Comparison of ENCODE assay signal across 15 cellular contexts in the genomic region with DNA sequence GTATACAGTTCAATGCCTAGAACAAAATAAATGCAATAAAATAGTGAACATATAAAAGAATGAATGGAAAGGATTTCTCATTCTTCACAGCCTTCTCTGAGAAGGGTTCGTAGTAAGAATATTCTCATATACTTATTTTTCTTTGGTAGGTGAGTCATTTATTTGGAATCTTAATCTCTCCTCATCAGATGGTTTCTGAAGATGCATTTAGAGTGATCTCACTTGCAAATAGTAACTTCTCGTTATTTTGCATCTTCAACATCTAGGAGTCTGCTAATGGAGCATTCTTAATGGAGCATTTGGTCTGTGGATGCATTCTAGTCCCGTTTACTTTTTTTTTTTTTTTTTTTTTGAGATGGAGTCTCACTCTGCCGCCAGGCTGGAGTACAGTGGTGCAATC. TPM values are rescaled to one million over a fixed set of nuclear protein-coding genes. Genes with fewer than 3 reads are reported as not detected.
A peak's percentile ranks its signal among the peaks of the same experiment; 100 is the strongest.
DNase-seq lines count a peak whose midpoint lies in the region; ATAC-seq and TF ChIP-seq lines count a peak whose summit lies in the region.
"Had no signal": no experiment of that assay in that cellular context is flagged by ENCODE, and none has a peak within 500 bp of the region (broad histone marks: within the 10 kb centered on the region; RNA-seq: fewer than 3 reads in every experiment).

No MANE protein-coding gene starts in this region.

- ATAC-seq in HG02884 (IDR thresholded peaks at IDR 0.05; ENCODE audit: unreplicated experiment): no peak
- ATAC-seq in GM18873 (IDR thresholded peaks at IDR 0.05; ENCODE audit: low FRiP score, unreplicated experiment): no peak
- ATAC-seq: gastroesophageal sphincter, left colon, T-helper 17 cell had no signal

- peaks cover 8 to 15% of the 10 kb centered on the region in 2 experiments; a peak in 3 of 4 replicates for H3K4me1 ChIP-seq in SK-N-SH (ENCODE audit: control insufficient read depth in 1 of 2, insufficient read depth in 2 of 2, low read depth in 1 of 2, low read length in 1 of 2)

- no peaks in the 10 kb centered on the region for H3K27me3 ChIP-seq in SK-N-SH (ENCODE audit: insufficient read depth)
- H3K27me3 ChIP-seq: gastroesophageal sphincter had no signal

- peaks cover 23 to 37% of the 10 kb centered on the region in 2 experiments for H3K36me3 ChIP-seq in SK-N-SH (replicated peaks in 1 of 2; ENCODE audit: control insufficient read depth in 1 of 2, insufficient read depth in 2 of 2, low read length in 1 of 2)

- H3F3A ChIP-seq in SK-N-SH (replicated peaks; ENCODE audit: insufficient read depth): peaks cover 27% of the 10 kb centered on the region

- 35% methylated on average over 4 of the region's 4 CpGs for WGBS in SK-N-SH (ENCODE audit: low lambda C conversion rate)

- no peak overlapping the region for H2AFZ ChIP-seq in SK-N-SH (ENCODE audit: low read depth)

- peak overlapping the region in 1 of 2 experiments; percentile 88; a peak in 2 of 4 replicates for H3K27ac ChIP-seq in SK-N-SH (ENCODE audit: low read depth in 2 of 2, low read length in 1 of 2)

- H3K9me3 ChIP-seq in SK-N-SH: no peaks in the 10 kb centered on the region
- H3K9me3 ChIP-seq: gastroesophageal sphincter had no signal

- no peaks in the 10 kb centered on the region for H3K9me2 ChIP-seq in SK-N-SH

- peak overlapping the region; percentile 78; the same call in 1 of the 2 replicates for H3K4me2 ChIP-seq in SK-N-SH

- H3K9ac ChIP-seq in SK-N-SH: no peak overlapping the region

- CTCF ChIA-PET in SK-N-SH (lab: Yijun Ruan, JAX): interaction anchor here (0.9 to 3.2 kb wide), 8 partner anchors 10 to 742 kb away, joined by 3 to 11 read pairs (median 3); no protein-coding TSS in a partner anchor

- H3K79me2 ChIP-seq in SK-N-SH (ENCODE audit: insufficient read depth): peaks cover 81% of the 10 kb centered on the region

- no peak for TF ChIP-seq EP300 in SK-N-SH (IDR thresholded peaks at IDR 0.05; ENCODE audit: borderline replicate concordance in 1 of 2, low read depth in 1 of 2, low read length in 1 of 2)

- POLR2A ChIA-PET in SK-N-SH (lab: Yijun Ruan, JAX): interaction anchor here (1.3 kb wide), 1 partner anchor 38 kb away, joined by 4 read pairs; no protein-coding TSS in a partner anchor

- DNase-seq in Daoy (ENCODE audit: low read depth) (peak; percentile 7), SK-N-SH (no peak), fibroblast of pulmonary artery (ENCODE audit: low read depth) (peak; percentile 42), renal cortical epithelial cell (ENCODE audit: low read depth) (peak; percentile 29), NCI-H1436 (lab: John Stamatoyannopoulos, UW) (no peak), hippocampal formation (lab: John Stamatoyannopoulos, UW) (no peak)
- DNase-seq: activated CD4-positive, alpha-beta T cell treated with anti-CD3 and anti-CD28 coated beads, Interleukin-2, amount 50 U/mL, for 48 hours; activated gamma-delta T cell; DMS 273 treated with DMSO at 0.1 percent for 48 hours; left colon; stimulated activated CD4-positive, alpha-beta T cell treated with anti-CD3 and anti-CD28 coated beads, Interleukin-4, amount 100 ng/mL, for 1 hour; T-helper 17 cell had no signal

- TF ChIP-seq CTCF in SK-N-SH (IDR thresholded peaks at IDR 0.05): no peak
- no peak for TF ChIP-seq CTCF in fibroblast of pulmonary artery (IDR thresholded peaks at IDR 0.05; ENCODE audit: low read length, missing control alignments)

- no peak for TF ChIP-seq RAD21 in SK-N-SH (IDR thresholded peaks at IDR 0.05; ENCODE audit: low read length)

- H4K20me1 ChIP-seq in SK-N-SH (ENCODE audit: insufficient read depth): peaks cover 56% of the 10 kb centered on the region

- H3K4me3 ChIP-seq in SK-N-SH (ENCODE audit: low read depth in 2 of 2, low read length in 1 of 2) (no peak overlapping the region), fibroblast of pulmonary artery (replicated peaks; ENCODE audit: low read depth, low read length) (no peak overlapping the region)
- H3K4me3 ChIP-seq: gastroesophageal sphincter had no signal

TF ChIP-seq in SK-N-SH, 30 proteins besides CTCF, POLR2A, EP300 and RAD21:
- no peak for TF ChIP-seq MEF2A (IDR thresholded peaks at IDR 0.05; ENCODE audit: borderline replicate concordance, low read depth)
- no peak for TF ChIP-seq MXI1 (IDR thresholded peaks at IDR 0.05; ENCODE audit: low read depth, low read length)
- peak; percentile 71 for TF ChIP-seq FOSL2 (IDR thresholded peaks at IDR 0.05; ENCODE audit: borderline replicate concordance, low read depth)
- TF ChIP-seq JUND (IDR thresholded peaks at IDR 0.05): peak; percentile 76
- TF ChIP-seq TEAD4 (IDR thresholded peaks at IDR 0.05; ENCODE audit: borderline replicate concordance, insufficient read depth): 0 out of 2 replicates have a peak, but pooled peaks have one; percentile 38
- 0 out of 2 replicates have a peak, but pooled peaks have one; percentile 4 for TF ChIP-seq TCF12 (IDR thresholded peaks at IDR 0.05)
- TF ChIP-seq RXRA (IDR thresholded peaks at IDR 0.05; ENCODE audit: borderline replicate concordance, low read depth): no peak
- TF ChIP-seq, protein P1, sequence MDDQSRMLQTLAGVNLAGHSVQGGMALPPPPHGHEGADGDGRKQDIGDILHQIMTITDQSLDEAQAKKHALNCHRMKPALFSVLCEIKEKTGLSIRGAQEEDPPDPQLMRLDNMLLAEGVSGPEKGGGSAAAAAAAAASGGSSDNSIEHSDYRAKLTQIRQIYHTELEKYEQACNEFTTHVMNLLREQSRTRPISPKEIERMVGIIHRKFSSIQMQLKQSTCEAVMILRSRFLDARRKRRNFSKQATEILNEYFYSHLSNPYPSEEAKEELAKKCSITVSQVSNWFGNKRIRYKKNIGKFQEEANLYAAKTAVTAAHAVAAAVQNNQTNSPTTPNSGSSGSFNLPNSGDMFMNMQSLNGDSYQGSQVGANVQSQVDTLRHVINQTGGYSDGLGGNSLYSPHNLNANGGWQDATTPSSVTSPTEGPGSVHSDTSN (IDR thresholded peaks at IDR 0.05): peak; percentile 3; the same call in 1 of the 2 replicates
TF ChIP-seq in SK-N-SH: peak in this region for 5.

RNA-seq across cellular contexts. Expression of a gene that starts 3.9 kb away (rescaled TPM):
- total RNA-seq in Daoy (2014; rRNA removed; shearing (Covaris generic)): 45.2 and 52.5 TPM in 2 replicates
- 32.7 and 48.7 TPM in 2 replicates for polyA plus RNA-seq in SK-N-SH (2012; rRNA removed)
- 35.3 and 41.7 TPM in 2 replicates for polyA plus RNA-seq in SK-N-SH (2012; cell fraction: cytosol; rRNA removed)
- polyA plus RNA-seq in SK-N-SH (2012; cell fraction: nucleus; rRNA removed): 63.2 and 123 TPM in 2 replicates
- total RNA-seq in renal cortical epithelial cell: 63.0 and 133 TPM in 2 replicates

Comparison
In these comparisons a context has a peak if more than half of its experiments do, and no peak if none do; other contexts are left out.
1. DNase-seq: peak in Daoy (single experiment), fibroblast of pulmonary artery (single experiment) and renal cortical epithelial cell (single experiment); none in SK-N-SH (single experiment), NCI-H1436 (single experiment) and hippocampal formation (0 of 2).